ENCODE assay signal across 9 cellular contexts in the genomic region with DNA sequence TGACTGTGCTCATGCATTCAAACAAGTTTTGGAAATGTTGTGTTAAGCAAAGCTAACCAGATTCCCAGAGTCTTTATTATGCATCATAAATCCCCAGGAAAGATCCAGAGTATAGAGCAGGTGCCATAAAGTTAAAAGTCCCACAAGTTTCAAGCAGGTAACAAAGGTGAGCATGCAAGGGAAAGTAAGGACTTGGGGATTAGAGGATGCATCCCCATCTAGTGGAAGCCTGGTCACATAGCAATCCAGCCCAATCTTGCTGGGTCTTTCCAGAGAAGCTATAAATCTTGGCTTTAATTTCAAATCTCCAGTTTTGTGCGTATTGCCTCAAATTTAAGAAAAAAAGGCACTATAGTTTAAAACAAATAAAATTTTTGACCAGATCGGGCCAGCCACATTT.
DNase-seq lines count a peak whose midpoint lies in the region; ATAC-seq and TF ChIP-seq lines count a peak whose summit lies in the region.
"Had no signal": no experiment of that assay in that cellular context is flagged by ENCODE, and none has a peak within 500 bp of the region (broad histone marks: within the 10 kb centered on the region; RNA-seq: fewer than 3 reads in every experiment).

No MANE protein-coding gene starts in this region.

- H3K27ac ChIP-seq in 22Rv1 (no peak overlapping the region), OCI-LY7 (ENCODE audit: low read depth, low read length, poor library complexity, severe bottlenecking) (no peak overlapping the region)

- no peaks in the 10 kb centered on the region for H3K36me3 ChIP-seq in OCI-LY7 (ENCODE audit: insufficient read depth, low read length)

- no peak overlapping the region for H2AFZ ChIP-seq in OCI-LY7 (ENCODE audit: low read length)

- H3K9me3 ChIP-seq in OCI-LY7 (ENCODE audit: low read length), result 0 out of 2 replicates have a peak, but pooled peaks cover 9% of the 10 kb centered on the region

- DNase-seq in OCI-LY7 (ENCODE audit: low spot score), result peak; percentile 19
- peak; percentile 24 for DNase-seq in fibroblast of pulmonary artery (ENCODE audit: low read depth)
- no peak for DNase-seq in activated CD8-positive, alpha-beta T cell treated with anti-CD3 and anti-CD28 coated beads for 36 hours
- no peak for DNase-seq in activated T-cell treated with anti-CD3 and anti-CD28 coated beads, Interleukin-2, amount 50 U/mL, for 24 hours
- no peak for DNase-seq in stimulated activated naive CD8-positive, alpha-beta T cell treated with anti-CD3 and anti-CD28 coated beads, Interleukin-15, amount 100 ng/mL, for 72 hours
- DNase-seq: activated CD4-positive, alpha-beta T cell treated with anti-CD3 and anti-CD28 coated beads, Interleukin-2, amount 10 ng/mL, durations not matched to agents 7 days and 5 days had no signal

- intact Hi-C loops in OCI-LY7 (cut with micrococcal nuclease; ENCODE audit: unreplicated experiment), result no loop called here
- intact Hi-C loops in activated CD8-positive, alpha-beta T cell treated with anti-CD3 and anti-CD28 coated beads for 36 hours (cut with micrococcal nuclease), result no loop called here

- POLR2A ChIA-PET in OCI-LY7 (lab: Charles Lee), result no interaction called here
- POLR2A ChIA-PET in activated CD8-positive, alpha-beta T cell treated with anti-CD3 and anti-CD28 coated beads for 36 hours (lab: Charles Lee), result no interaction called here

- H3K4me1 Mint-ChIP-seq in activated CD8-positive, alpha-beta T cell treated with anti-CD3 and anti-CD28 coated beads for 36 hours (ENCODE audit: low read depth), result no peaks in the 10 kb centered on the region
- H3K4me1 Mint-ChIP-seq in activated T-cell treated with anti-CD3 and anti-CD28 coated beads, Interleukin-2, amount 50 U/mL, for 24 hours (ENCODE audit: low read depth), result no peaks in the 10 kb centered on the region
- H3K4me1 Mint-ChIP-seq in stimulated activated naive CD8-positive, alpha-beta T cell treated with anti-CD3 and anti-CD28 coated beads, Interleukin-15, amount 100 ng/mL, for 72 hours, result no peaks in the 10 kb centered on the region
- H3K4me1 Mint-ChIP-seq: activated CD4-positive, alpha-beta T cell treated with anti-CD3 and anti-CD28 coated beads, Interleukin-2, amount 10 ng/mL, durations not matched to agents 7 days and 5 days had no signal

- no peak overlapping the region for H3K4me3 ChIP-seq in GM12875 (ENCODE audit: low read depth, low read length)
- H3K4me3 ChIP-seq in OCI-LY7 (ENCODE audit: low read depth, low read length, poor library complexity, severe bottlenecking), result no peak overlapping the region
- no peak overlapping the region for H3K4me3 ChIP-seq in fibroblast of pulmonary artery (replicated peaks; ENCODE audit: low read depth, low read length)

- TF ChIP-seq CTCF in 22Rv1 (IDR thresholded peaks at IDR 0.05) (peak; percentile 63), GM12875 (IDR thresholded peaks at IDR 0.05; ENCODE audit: borderline replicate concordance, insufficient read depth, low read depth, low read length) (peak; percentile 12; the same call in 1 of the 2 replicates), OCI-LY7 (conservative IDR thresholded peaks at IDR 0.05; ENCODE audit: low read length) (peak; percentile 67), fibroblast of pulmonary artery (IDR thresholded peaks at IDR 0.05; ENCODE audit: low read length, missing control alignments) (peak; percentile 55)
- TF ChIP-seq CTCF in activated CD8-positive, alpha-beta T cell treated with anti-CD3 and anti-CD28 coated beads for 36 hours (IDR thresholded peaks at IDR 0.05), result no peak

- no peak overlapping the region for H3K4me3 Mint-ChIP-seq in activated CD8-positive, alpha-beta T cell treated with anti-CD3 and anti-CD28 coated beads for 36 hours
- no peak overlapping the region for H3K4me3 Mint-ChIP-seq in activated T-cell treated with anti-CD3 and anti-CD28 coated beads, Interleukin-2, amount 50 U/mL, for 24 hours
- no peak overlapping the region for H3K4me3 Mint-ChIP-seq in stimulated activated naive CD8-positive, alpha-beta T cell treated with anti-CD3 and anti-CD28 coated beads, Interleukin-15, amount 100 ng/mL, for 72 hours
- H3K4me3 Mint-ChIP-seq: activated CD4-positive, alpha-beta T cell treated with anti-CD3 and anti-CD28 coated beads, Interleukin-2, amount 10 ng/mL, durations not matched to agents 7 days and 5 days had no signal

- no peaks in the 10 kb centered on the region for H4K20me1 ChIP-seq in OCI-LY7 (ENCODE audit: insufficient read depth, low read length)

- ATAC-seq in activated CD8-positive, alpha-beta T cell treated with anti-CD3 and anti-CD28 coated beads for 36 hours, result no peak
- ATAC-seq in HG03460 (IDR thresholded peaks at IDR 0.05; ENCODE audit: unreplicated experiment), result no peak
- no peak for ATAC-seq in stimulated activated naive CD8-positive, alpha-beta T cell treated with anti-CD3 and anti-CD28 coated beads, Interleukin-15, amount 100 ng/mL, for 72 hours

- no peak overlapping the region for H3K4me2 ChIP-seq in OCI-LY7 (ENCODE audit: low read length)

- BruUV-seq in OCI-LY7 (replicated peaks; lab: Mats Ljungman, UMichigan), result no TSS peak

- H3K27ac Mint-ChIP-seq in activated CD8-positive, alpha-beta T cell treated with anti-CD3 and anti-CD28 coated beads for 36 hours, result no peak overlapping the region
- H3K27ac Mint-ChIP-seq in activated T-cell treated with anti-CD3 and anti-CD28 coated beads, Interleukin-2, amount 50 U/mL, for 24 hours, result no peak overlapping the region
- no peak overlapping the region for H3K27ac Mint-ChIP-seq in stimulated activated naive CD8-positive, alpha-beta T cell treated with anti-CD3 and anti-CD28 coated beads, Interleukin-15, amount 100 ng/mL, for 72 hours
- H3K27ac Mint-ChIP-seq: activated CD4-positive, alpha-beta T cell treated with anti-CD3 and anti-CD28 coated beads, Interleukin-2, amount 10 ng/mL, durations not matched to agents 7 days and 5 days had no signal

- CTCF ChIA-PET in OCI-LY7 (lab: Charles Lee; ENCODE audit: unreplicated experiment), result no interaction called here
- CTCF ChIA-PET in activated CD8-positive, alpha-beta T cell treated with anti-CD3 and anti-CD28 coated beads for 36 hours (lab: Charles Lee), result no interaction called here

- H3K27me3 Mint-ChIP-seq in activated CD8-positive, alpha-beta T cell treated with anti-CD3 and anti-CD28 coated beads for 36 hours, result no peaks in the 10 kb centered on the region
- H3K27me3 Mint-ChIP-seq in activated T-cell treated with anti-CD3 and anti-CD28 coated beads, Interleukin-2, amount 50 U/mL, for 24 hours, result no peaks in the 10 kb centered on the region
- no peaks in the 10 kb centered on the region for H3K27me3 Mint-ChIP-seq in stimulated activated naive CD8-positive, alpha-beta T cell treated with anti-CD3 and anti-CD28 coated beads, Interleukin-15, amount 100 ng/mL, for 72 hours
- H3K27me3 Mint-ChIP-seq: activated CD4-positive, alpha-beta T cell treated with anti-CD3 and anti-CD28 coated beads, Interleukin-2, amount 10 ng/mL, durations not matched to agents 7 days and 5 days had no signal

- peaks cover 61% of the 10 kb centered on the region for H3K9me3 Mint-ChIP-seq in activated CD8-positive, alpha-beta T cell treated with anti-CD3 and anti-CD28 coated beads for 36 hours
- peaks cover 52% of the 10 kb centered on the region for H3K9me3 Mint-ChIP-seq in activated T-cell treated with anti-CD3 and anti-CD28 coated beads, Interleukin-2, amount 50 U/mL, for 24 hours
- H3K9me3 Mint-ChIP-seq in stimulated activated naive CD8-positive, alpha-beta T cell treated with anti-CD3 and anti-CD28 coated beads, Interleukin-15, amount 100 ng/mL, for 72 hours, result peaks cover 39 to 58% of the 10 kb centered on the region in 2 donors

- no peaks in the 10 kb centered on the region for H3K4me1 ChIP-seq in OCI-LY7 (ENCODE audit: insufficient read depth, low read length, poor library complexity, severe bottlenecking)

- no peaks in the 10 kb centered on the region for H3K9me2 ChIP-seq in OCI-LY7 (ENCODE audit: insufficient read depth, low read length)

- H3K36me3 Mint-ChIP-seq in activated CD8-positive, alpha-beta T cell treated with anti-CD3 and anti-CD28 coated beads for 36 hours (ENCODE audit: low read depth), result peaks cover 22% of the 10 kb centered on the region
- H3K36me3 Mint-ChIP-seq in activated T-cell treated with anti-CD3 and anti-CD28 coated beads, Interleukin-2, amount 50 U/mL, for 24 hours (ENCODE audit: low read depth), result peaks cover 38% of the 10 kb centered on the region

- no peaks in the 10 kb centered on the region for H3K79me2 ChIP-seq in OCI-LY7 (ENCODE audit: insufficient read depth, low read depth, low read length)

Comparison
In these comparisons a context has a peak if more than half of its experiments do, and no peak if none do; other contexts are left out.
1. DNase-seq: peak in OCI-LY7 (single experiment) and fibroblast of pulmonary artery (single experiment); none in activated CD8-positive, alpha-beta T cell treated with anti-CD3 and anti-CD28 coated beads for 36 hours (single experiment), activated T-cell treated with anti-CD3 and anti-CD28 coated beads, Interleukin-2, amount 50 U/mL, for 24 hours (single experiment) and stimulated activated naive CD8-positive, alpha-beta T cell treated with anti-CD3 and anti-CD28 coated beads, Interleukin-15, amount 100 ng/mL, for 72 hours (0 of 2).